ENCODE assay signal across 8 cellular contexts in genomic region chr2:157928372-157928771, GRCh38.
"Had no signal": no experiment of that assay in that cellular context is flagged by ENCODE, and none has a peak within 500 bp of the region (broad histone marks: within the 10 kb centered on the region; RNA-seq: fewer than 3 reads in every experiment).

No MANE protein-coding gene starts in this region.

- FAIRE-seq: G401.6, GM12878, GM12891, GM12892, GM18507, GM19239 had no signal

- DNase-seq: GDM1, GF-D8 had no signal

- H3K4me3 ChIP-seq: GM12878 had no signal

- ATAC-seq: GM12878 had no signal
